In the genomic region with DNA sequence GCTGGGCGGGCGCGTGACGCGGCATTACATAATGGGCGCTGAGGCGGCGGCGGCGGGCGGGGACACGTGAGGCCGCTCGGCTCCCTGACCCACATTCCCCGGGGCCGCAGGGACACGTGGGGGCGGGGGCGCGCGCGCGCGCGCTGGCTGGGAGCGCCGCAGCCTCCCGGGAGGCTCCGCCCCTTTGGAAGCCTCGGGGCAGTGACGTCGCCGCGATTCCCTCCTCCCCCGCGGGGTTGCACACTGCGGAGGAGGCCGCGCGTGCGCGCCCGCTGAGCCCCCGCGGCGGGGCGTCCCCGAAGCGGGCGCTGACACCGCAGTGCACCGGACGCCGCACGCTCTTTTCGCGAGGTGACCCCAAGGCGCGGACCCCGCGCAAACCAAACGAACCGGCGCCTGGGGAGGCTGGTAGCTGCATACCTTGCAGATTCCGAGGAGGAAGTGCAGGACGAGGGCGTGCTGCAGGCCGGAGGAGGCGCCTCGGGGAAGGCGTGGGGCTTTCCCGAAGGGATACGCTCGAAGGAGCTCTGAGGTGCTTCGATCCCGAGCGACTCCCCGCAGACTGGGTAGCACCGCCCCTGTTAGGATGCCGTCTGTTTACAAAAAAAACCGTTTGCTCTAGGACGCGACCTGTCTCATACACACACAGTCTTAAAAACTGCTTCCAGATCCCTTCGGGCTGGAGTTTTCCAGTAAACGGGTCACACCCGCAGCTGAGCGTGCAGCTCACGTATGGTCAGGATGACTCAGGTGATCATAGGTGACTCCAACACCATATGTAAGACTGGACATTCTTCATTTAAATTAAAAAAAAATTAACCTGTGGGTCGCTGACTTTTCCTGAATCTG, we compare ENCODE assay signal across 1 cellular context.
A peak's percentile ranks its signal among the peaks of the same experiment; 100 is the strongest.
TF ChIP-seq lines count a peak whose summit lies in the region.

No MANE protein-coding gene starts in this region.

TF ChIP-seq in K562, 482 proteins besides CTCF, POLR2A, EP300 and RAD21 (continued from another document and continues in another):
- TF ChIP-seq, protein P1, sequence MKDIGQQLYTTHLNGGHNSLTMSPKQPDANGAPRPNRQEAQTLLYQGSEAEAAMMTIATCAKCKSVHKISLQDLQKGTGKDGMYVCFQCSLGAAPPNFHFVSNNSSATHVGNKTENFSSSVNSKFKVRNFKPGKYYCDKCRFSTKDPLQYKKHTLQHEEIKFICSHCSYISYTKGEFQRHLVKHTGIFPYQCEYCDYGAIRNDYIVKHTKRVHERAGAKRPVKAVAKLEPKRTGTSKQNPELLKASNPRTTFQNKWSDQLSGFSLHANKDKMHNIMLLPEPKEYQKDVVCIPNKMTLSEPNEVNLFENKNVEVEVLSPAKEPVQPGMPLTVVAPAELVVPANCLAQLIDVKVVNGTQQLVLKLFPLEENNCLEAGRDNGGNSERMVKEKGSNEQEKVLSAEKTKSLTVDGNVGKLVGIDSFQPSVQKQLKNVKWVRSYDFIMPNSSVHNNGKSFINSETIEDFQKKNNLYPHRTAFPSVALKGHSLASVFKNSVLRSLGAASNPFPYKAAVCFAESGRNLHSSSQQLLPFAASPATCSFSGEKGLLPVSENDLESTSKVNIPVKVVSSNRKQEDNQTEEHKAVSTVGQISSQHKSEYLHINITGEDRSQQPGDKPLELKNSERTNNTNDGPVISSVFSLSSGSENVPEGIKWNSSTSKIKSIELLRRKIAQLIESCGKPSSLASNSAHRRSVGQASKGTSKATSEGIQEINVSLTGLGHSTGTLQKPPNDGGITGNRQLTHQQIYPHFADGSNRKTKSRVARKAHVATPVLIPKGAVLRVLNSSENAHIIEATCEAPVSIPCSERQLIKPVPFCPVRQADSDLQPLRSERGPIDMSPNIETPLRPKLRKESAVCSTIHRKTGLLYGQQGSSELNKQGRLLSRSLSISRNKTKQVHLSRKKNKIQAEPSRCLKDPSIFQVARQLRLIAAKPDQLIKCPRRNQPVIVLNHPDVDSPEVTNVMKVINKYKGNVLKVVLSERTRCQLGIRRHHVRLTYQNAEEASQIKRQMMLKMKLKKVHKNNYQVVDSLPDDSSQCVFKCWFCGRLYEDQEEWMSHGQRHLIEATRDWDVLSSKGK (CRISPR knock-in tag; IDR thresholded peaks at IDR 0.05) = no peak
- TF ChIP-seq, protein P2, sequence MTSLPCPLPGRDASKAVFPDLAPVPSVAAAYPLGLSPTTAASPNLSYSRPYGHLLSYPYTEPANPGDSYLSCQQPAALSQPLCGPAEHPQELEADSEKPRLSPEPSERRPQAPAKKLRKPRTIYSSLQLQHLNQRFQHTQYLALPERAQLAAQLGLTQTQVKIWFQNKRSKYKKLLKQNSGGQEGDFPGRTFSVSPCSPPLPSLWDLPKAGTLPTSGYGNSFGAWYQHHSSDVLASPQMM (CRISPR knock-in tag; IDR thresholded peaks at IDR 0.05) = no peak
- TF ChIP-seq, protein P3, sequence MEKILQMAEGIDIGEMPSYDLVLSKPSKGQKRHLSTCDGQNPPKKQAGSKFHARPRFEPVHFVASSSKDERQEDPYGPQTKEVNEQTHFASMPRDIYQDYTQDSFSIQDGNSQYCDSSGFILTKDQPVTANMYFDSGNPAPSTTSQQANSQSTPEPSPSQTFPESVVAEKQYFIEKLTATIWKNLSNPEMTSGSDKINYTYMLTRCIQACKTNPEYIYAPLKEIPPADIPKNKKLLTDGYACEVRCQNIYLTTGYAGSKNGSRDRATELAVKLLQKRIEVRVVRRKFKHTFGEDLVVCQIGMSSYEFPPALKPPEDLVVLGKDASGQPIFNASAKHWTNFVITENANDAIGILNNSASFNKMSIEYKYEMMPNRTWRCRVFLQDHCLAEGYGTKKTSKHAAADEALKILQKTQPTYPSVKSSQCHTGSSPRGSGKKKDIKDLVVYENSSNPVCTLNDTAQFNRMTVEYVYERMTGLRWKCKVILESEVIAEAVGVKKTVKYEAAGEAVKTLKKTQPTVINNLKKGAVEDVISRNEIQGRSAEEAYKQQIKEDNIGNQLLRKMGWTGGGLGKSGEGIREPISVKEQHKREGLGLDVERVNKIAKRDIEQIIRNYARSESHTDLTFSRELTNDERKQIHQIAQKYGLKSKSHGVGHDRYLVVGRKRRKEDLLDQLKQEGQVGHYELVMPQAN (IDR thresholded peaks at IDR 0.05; ENCODE audit: borderline replicate concordance) = peak; percentile 84
- TF ChIP-seq, protein P4, sequence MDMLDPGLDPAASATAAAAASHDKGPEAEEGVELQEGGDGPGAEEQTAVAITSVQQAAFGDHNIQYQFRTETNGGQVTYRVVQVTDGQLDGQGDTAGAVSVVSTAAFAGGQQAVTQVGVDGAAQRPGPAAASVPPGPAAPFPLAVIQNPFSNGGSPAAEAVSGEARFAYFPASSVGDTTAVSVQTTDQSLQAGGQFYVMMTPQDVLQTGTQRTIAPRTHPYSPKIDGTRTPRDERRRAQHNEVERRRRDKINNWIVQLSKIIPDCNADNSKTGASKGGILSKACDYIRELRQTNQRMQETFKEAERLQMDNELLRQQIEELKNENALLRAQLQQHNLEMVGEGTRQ (CRISPR knock-in tag; IDR thresholded peaks at IDR 0.05) = peak; percentile 92
- TF ChIP-seq CREM (IDR thresholded peaks at IDR 0.05; ENCODE audit: low read depth) = peak; percentile 95
- no peak for TF ChIP-seq ZNF583 (CRISPR knock-in tag; IDR thresholded peaks at IDR 0.05)
- peak; percentile 76 for TF ChIP-seq MEIS2 (IDR thresholded peaks at IDR 0.05; ENCODE audit: partially characterized antibody)
- TF ChIP-seq NFRKB (IDR thresholded peaks at IDR 0.05; ENCODE audit: low read depth) = no peak
- TF ChIP-seq ZNF140 (CRISPR knock-in tag; IDR thresholded peaks at IDR 0.05) = no peak
- TF ChIP-seq SP2 (IDR thresholded peaks at IDR 0.05; ENCODE audit: extremely low read depth, low read depth, low read length, poor library complexity, severe bottlenecking) = no peak
- TF ChIP-seq ATF2 (CRISPR knock-in tag; IDR thresholded peaks at IDR 0.05) = no peak
- TF ChIP-seq CBFA2T2 (conservative IDR thresholded peaks at IDR 0.05) = no peak
- TF ChIP-seq, protein P5, sequence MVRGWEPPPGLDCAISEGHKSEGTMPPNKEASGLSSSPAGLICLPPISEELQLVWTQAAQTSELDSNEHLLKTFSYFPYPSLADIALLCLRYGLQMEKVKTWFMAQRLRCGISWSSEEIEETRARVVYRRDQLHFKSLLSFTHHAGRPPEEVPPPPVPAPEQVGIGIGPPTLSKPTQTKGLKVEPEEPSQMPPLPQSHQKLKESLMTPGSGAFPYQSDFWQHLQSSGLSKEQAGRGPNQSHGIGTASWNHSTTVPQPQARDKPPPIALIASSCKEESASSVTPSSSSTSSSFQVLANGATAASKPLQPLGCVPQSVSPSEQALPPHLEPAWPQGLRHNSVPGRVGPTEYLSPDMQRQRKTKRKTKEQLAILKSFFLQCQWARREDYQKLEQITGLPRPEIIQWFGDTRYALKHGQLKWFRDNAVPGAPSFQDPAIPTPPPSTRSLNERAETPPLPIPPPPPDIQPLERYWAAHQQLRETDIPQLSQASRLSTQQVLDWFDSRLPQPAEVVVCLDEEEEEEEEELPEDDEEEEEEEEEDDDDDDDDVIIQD (CRISPR knock-in tag; IDR thresholded peaks at IDR 0.05) = no peak
- TF ChIP-seq ZNF384 (IDR thresholded peaks at IDR 0.05; ENCODE audit: low read depth, low read length) = no peak
- peak; percentile 99 for TF ChIP-seq HMGN3 (IDR thresholded peaks at IDR 0.05; ENCODE audit: borderline replicate concordance, extremely low read depth, insufficient read length, low read depth, low read length)
- no peak for TF ChIP-seq MYBL2 (IDR thresholded peaks at IDR 0.05; ENCODE audit: low read depth)
- TF ChIP-seq MYBL2 (CRISPR knock-in tag; IDR thresholded peaks at IDR 0.05; ENCODE audit: borderline replicate concordance) = no peak
- peak; percentile 96 for TF ChIP-seq L3MBTL2 (IDR thresholded peaks at IDR 0.05)
- TF ChIP-seq ELF1 (tag; IDR thresholded peaks at IDR 0.05) = 0 out of 2 replicates have a peak, but pooled peaks have one; percentile 42
- TF ChIP-seq KLF6 (CRISPR knock-in tag; IDR thresholded peaks at IDR 0.05; ENCODE audit: borderline replicate concordance) = no peak
- TF ChIP-seq ARID2 (IDR thresholded peaks at IDR 0.05) = no peak
- TF ChIP-seq SMARCC2 (IDR thresholded peaks at IDR 0.05; ENCODE audit: low read depth) = peak; percentile 58; the same call in 1 of the 2 replicates
- TF ChIP-seq ZNF212 (CRISPR knock-in tag; IDR thresholded peaks at IDR 0.05) = no peak
- TF ChIP-seq NFIX (CRISPR knock-in tag; IDR thresholded peaks at IDR 0.05; ENCODE audit: low read depth) = no peak
- TF ChIP-seq SMARCA4 (IDR thresholded peaks at IDR 0.05) = peak; percentile 76
- TF ChIP-seq, protein P6, sequence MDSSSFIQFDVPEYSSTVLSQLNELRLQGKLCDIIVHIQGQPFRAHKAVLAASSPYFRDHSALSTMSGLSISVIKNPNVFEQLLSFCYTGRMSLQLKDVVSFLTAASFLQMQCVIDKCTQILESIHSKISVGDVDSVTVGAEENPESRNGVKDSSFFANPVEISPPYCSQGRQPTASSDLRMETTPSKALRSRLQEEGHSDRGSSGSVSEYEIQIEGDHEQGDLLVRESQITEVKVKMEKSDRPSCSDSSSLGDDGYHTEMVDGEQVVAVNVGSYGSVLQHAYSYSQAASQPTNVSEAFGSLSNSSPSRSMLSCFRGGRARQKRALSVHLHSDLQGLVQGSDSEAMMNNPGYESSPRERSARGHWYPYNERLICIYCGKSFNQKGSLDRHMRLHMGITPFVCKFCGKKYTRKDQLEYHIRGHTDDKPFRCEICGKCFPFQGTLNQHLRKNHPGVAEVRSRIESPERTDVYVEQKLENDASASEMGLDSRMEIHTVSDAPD (CRISPR knock-in tag; IDR thresholded peaks at IDR 0.05) = no peak
- TF ChIP-seq CSDE1 (IDR thresholded peaks at IDR 0.05) = no peak; a peak in 1 of 4 replicates
- TF ChIP-seq, protein P7, sequence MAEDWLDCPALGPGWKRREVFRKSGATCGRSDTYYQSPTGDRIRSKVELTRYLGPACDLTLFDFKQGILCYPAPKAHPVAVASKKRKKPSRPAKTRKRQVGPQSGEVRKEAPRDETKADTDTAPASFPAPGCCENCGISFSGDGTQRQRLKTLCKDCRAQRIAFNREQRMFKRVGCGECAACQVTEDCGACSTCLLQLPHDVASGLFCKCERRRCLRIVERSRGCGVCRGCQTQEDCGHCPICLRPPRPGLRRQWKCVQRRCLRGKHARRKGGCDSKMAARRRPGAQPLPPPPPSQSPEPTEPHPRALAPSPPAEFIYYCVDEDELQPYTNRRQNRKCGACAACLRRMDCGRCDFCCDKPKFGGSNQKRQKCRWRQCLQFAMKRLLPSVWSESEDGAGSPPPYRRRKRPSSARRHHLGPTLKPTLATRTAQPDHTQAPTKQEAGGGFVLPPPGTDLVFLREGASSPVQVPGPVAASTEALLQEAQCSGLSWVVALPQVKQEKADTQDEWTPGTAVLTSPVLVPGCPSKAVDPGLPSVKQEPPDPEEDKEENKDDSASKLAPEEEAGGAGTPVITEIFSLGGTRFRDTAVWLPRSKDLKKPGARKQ (CRISPR knock-in tag; IDR thresholded peaks at IDR 0.05) = no peak
- no peak for TF ChIP-seq E2F3 (CRISPR knock-in tag; IDR thresholded peaks at IDR 0.05)
- TF ChIP-seq HLTF (IDR thresholded peaks at IDR 0.05) = no peak
- no peak for TF ChIP-seq KAT7 (CRISPR knock-in tag; IDR thresholded peaks at IDR 0.05; ENCODE audit: borderline replicate concordance)
- TF ChIP-seq NCOR1 (IDR thresholded peaks at IDR 0.05) = peak; percentile 81
- TF ChIP-seq PHF20 (IDR thresholded peaks at IDR 0.05; ENCODE audit: partially characterized antibody) = peak; percentile 62
- peak; percentile 72; the same call in 1 of the 2 replicates for TF ChIP-seq GATAD2A (IDR thresholded peaks at IDR 0.05)
- peak; percentile 67; the same call in 1 of the 2 replicates for TF ChIP-seq KLF1 (tag; IDR thresholded peaks at IDR 0.05)
- peak; percentile 94 for TF ChIP-seq GATAD2B (IDR thresholded peaks at IDR 0.05; ENCODE audit: borderline replicate concordance)
- TF ChIP-seq THRAP3 (IDR thresholded peaks at IDR 0.05; ENCODE audit: borderline replicate concordance) = no peak
- peak; percentile 78 for TF ChIP-seq FOXJ2 (tag; IDR thresholded peaks at IDR 0.05)
- TF ChIP-seq NR0B1 (IDR thresholded peaks at IDR 0.05; ENCODE audit: partially characterized antibody) = no peak
- no peak for TF ChIP-seq NFXL1 (CRISPR knock-in tag; IDR thresholded peaks at IDR 0.05)
- TF ChIP-seq ZC3H4 (CRISPR knock-in tag; IDR thresholded peaks at IDR 0.05; ENCODE audit: borderline replicate concordance) = 0 out of 2 replicates have a peak, but pooled peaks have one; percentile 55
- no peak for TF ChIP-seq TFAM (CRISPR knock-in tag; conservative IDR thresholded peaks at IDR 0.05)
- TF ChIP-seq FIP1L1 (IDR thresholded peaks at IDR 0.05; ENCODE audit: low read depth, low read length, poor library complexity, severe bottlenecking) = peak; percentile 90
- no peak for TF ChIP-seq ZNF354B (CRISPR knock-in tag; IDR thresholded peaks at IDR 0.05)
